Comparison of ENCODE assay signal across 19 cellular contexts in genomic region chr22:49637255-49637760, GRCh38.
DNase-seq lines count a peak whose midpoint lies in the region; ATAC-seq and TF ChIP-seq lines count a peak whose summit lies in the region.
"Had no signal": no experiment of that assay in that cellular context is flagged by ENCODE, and none has a peak within 500 bp of the region (broad histone marks: within the 10 kb centered on the region; RNA-seq: fewer than 3 reads in every experiment).

No MANE protein-coding gene starts in this region.

- no peak overlapping the region for H3K27ac ChIP-seq in naive thymus-derived CD4-positive, alpha-beta T cell (ENCODE audit: low read depth, low read length)
- H3K27ac ChIP-seq: 22Rv1, BLaER1, C4-2B had no signal

- H3K4me1 Mint-ChIP-seq in activated CD4-positive, alpha-beta T cell treated with anti-CD3 and anti-CD28 coated beads, Interleukin-2, amount 10 ng/mL, durations not matched to agents 7 days and 5 days, result no peaks in the 10 kb centered on the region
- H3K4me1 Mint-ChIP-seq in natural killer cell treated with Interleukin-12 subunit alpha and Interleukin-12 subunit beta and Interleukin-15 and Interleukin-18, amount 100 ng/mL, for 72 hours (ENCODE audit: low read depth in 2 of 2), result peaks cover 0 to 10% of the 10 kb centered on the region in 2 donors
- peaks cover 0 to 22% of the 10 kb centered on the region in 2 donors for H3K4me1 Mint-ChIP-seq in natural killer cell
- H3K4me1 Mint-ChIP-seq in naive thymus-derived CD4-positive, alpha-beta T cell, result peaks cover 0 to 12% (median 7%) of the 10 kb centered on the region in 7 donors

- CTCF ChIA-PET in activated CD4-positive, alpha-beta T cell treated with anti-CD3 and anti-CD28 coated beads, Interleukin-2, amount 10 ng/mL, durations not matched to agents 7 days and 5 days (lab: Charles Lee), result no interaction called here
- CTCF ChIA-PET in naive thymus-derived CD4-positive, alpha-beta T cell (lab: Charles Lee), result no interaction called here

- H3K4me1 ChIP-seq in naive thymus-derived CD4-positive, alpha-beta T cell (ENCODE audit: control insufficient read depth in 2 of 2, insufficient read depth in 2 of 2, low read length in 2 of 2), result no peaks in the 10 kb centered on the region
- H3K4me1 ChIP-seq: Caco-2 had no signal

- H3K4me3 ChIP-seq in naive thymus-derived CD4-positive, alpha-beta T cell (ENCODE audit: low read length), result no peak overlapping the region
- H3K4me3 ChIP-seq: BLaER1 had no signal

- H3K27me3 ChIP-seq in naive thymus-derived CD4-positive, alpha-beta T cell (ENCODE audit: control insufficient read depth in 2 of 2, insufficient read depth in 2 of 2, low read length in 2 of 2), result no peaks in the 10 kb centered on the region
- H3K27me3 ChIP-seq: BLaER1 had no signal

- peak overlapping the region; percentile 6 for H3K27ac Mint-ChIP-seq in activated CD4-positive, alpha-beta T cell treated with anti-CD3 and anti-CD28 coated beads, Interleukin-2, amount 10 ng/mL, durations not matched to agents 7 days and 5 days
- H3K27ac Mint-ChIP-seq in natural killer cell treated with Interleukin-12 subunit alpha and Interleukin-12 subunit beta and Interleukin-15 and Interleukin-18, amount 100 ng/mL, for 72 hours, result no peak overlapping the region
- H3K27ac Mint-ChIP-seq in natural killer cell, result no peak overlapping the region
- H3K27ac Mint-ChIP-seq in naive thymus-derived CD4-positive, alpha-beta T cell, result no peak overlapping the region
- H3K27ac Mint-ChIP-seq: B cell; CD4-positive, CD25-positive, alpha-beta regulatory T cell; CD8-positive, alpha-beta T cell; H9 had no signal

- H3K36me3 Mint-ChIP-seq in activated CD4-positive, alpha-beta T cell treated with anti-CD3 and anti-CD28 coated beads, Interleukin-2, amount 10 ng/mL, durations not matched to agents 7 days and 5 days (ENCODE audit: low read depth), result no peaks in the 10 kb centered on the region
- H3K36me3 Mint-ChIP-seq in natural killer cell treated with Interleukin-12 subunit alpha and Interleukin-12 subunit beta and Interleukin-15 and Interleukin-18, amount 100 ng/mL, for 72 hours, result no peaks in the 10 kb centered on the region
- H3K36me3 Mint-ChIP-seq in natural killer cell, result no peaks in the 10 kb centered on the region
- no peaks in the 10 kb centered on the region for H3K36me3 Mint-ChIP-seq in naive thymus-derived CD4-positive, alpha-beta T cell

- ATAC-seq in natural killer cell treated with Interleukin-12 subunit alpha and Interleukin-12 subunit beta and Interleukin-15 and Interleukin-18, amount 100 ng/mL, for 72 hours, result no peak
- ATAC-seq in natural killer cell, result no peak
- peak; percentile 12 for ATAC-seq in naive thymus-derived CD4-positive, alpha-beta T cell
- ATAC-seq in HG03045 (IDR thresholded peaks at IDR 0.05; ENCODE audit: unreplicated experiment), result no peak
- ATAC-seq: CD8-positive, alpha-beta T cell; HCT116 had no signal

- TF ChIP-seq CTCF in natural killer cell (IDR thresholded peaks at IDR 0.05), result no peak

- no peaks in the 10 kb centered on the region for H3K9me3 Mint-ChIP-seq in activated CD4-positive, alpha-beta T cell treated with anti-CD3 and anti-CD28 coated beads, Interleukin-2, amount 10 ng/mL, durations not matched to agents 7 days and 5 days
- H3K9me3 Mint-ChIP-seq in natural killer cell treated with Interleukin-12 subunit alpha and Interleukin-12 subunit beta and Interleukin-15 and Interleukin-18, amount 100 ng/mL, for 72 hours, result no peaks in the 10 kb centered on the region
- H3K9me3 Mint-ChIP-seq in natural killer cell, result no peaks in the 10 kb centered on the region
- no peaks in the 10 kb centered on the region for H3K9me3 Mint-ChIP-seq in naive thymus-derived CD4-positive, alpha-beta T cell
- H3K9me3 Mint-ChIP-seq: CD4-positive, CD25-positive, alpha-beta regulatory T cell; CD8-positive, alpha-beta T cell; H9 had no signal

- peaks cover 0 to 17% (median 0%) of the 10 kb centered on the region in 3 experiments for H3K36me3 ChIP-seq in naive thymus-derived CD4-positive, alpha-beta T cell (ENCODE audit: control insufficient read depth in 2 of 3, insufficient read depth in 3 of 3, low read length in 3 of 3)

- no peak for DNase-seq in activated CD4-positive, alpha-beta T cell treated with anti-CD3 and anti-CD28 coated beads, Interleukin-2, amount 10 ng/mL, durations not matched to agents 7 days and 5 days
- DNase-seq in activated CD4-positive, alpha-beta T cell treated with anti-CD3 and anti-CD28 coated beads for 4 hours, result no peak
- DNase-seq in natural killer cell treated with Interleukin-12 subunit alpha and Interleukin-12 subunit beta and Interleukin-15 and Interleukin-18, amount 100 ng/mL, for 72 hours (ENCODE audit: low spot score), result peak; percentile 56
- DNase-seq in natural killer cell (no peak), NCI-H345 (lab: John Stamatoyannopoulos, UW) (no peak)
- no peak for DNase-seq in naive thymus-derived CD4-positive, alpha-beta T cell
- DNase-seq: Caco-2; CD4-positive, CD25-positive, alpha-beta regulatory T cell; CD8-positive, alpha-beta T cell; DMS153; DND-41; GOT3; H9 had no signal

- POLR2A ChIA-PET in activated CD4-positive, alpha-beta T cell treated with anti-CD3 and anti-CD28 coated beads, Interleukin-2, amount 10 ng/mL, durations not matched to agents 7 days and 5 days (lab: Charles Lee), result no interaction called here
- POLR2A ChIA-PET in naive thymus-derived CD4-positive, alpha-beta T cell (lab: Charles Lee), result no interaction called here

- no peaks in the 10 kb centered on the region for H3K27me3 Mint-ChIP-seq in activated CD4-positive, alpha-beta T cell treated with anti-CD3 and anti-CD28 coated beads, Interleukin-2, amount 10 ng/mL, durations not matched to agents 7 days and 5 days
- H3K27me3 Mint-ChIP-seq in natural killer cell treated with Interleukin-12 subunit alpha and Interleukin-12 subunit beta and Interleukin-15 and Interleukin-18, amount 100 ng/mL, for 72 hours, result no peaks in the 10 kb centered on the region
- H3K27me3 Mint-ChIP-seq in natural killer cell (ENCODE audit: low read depth in 2 of 2), result no peaks in the 10 kb centered on the region
- no peaks in the 10 kb centered on the region for H3K27me3 Mint-ChIP-seq in naive thymus-derived CD4-positive, alpha-beta T cell
- H3K27me3 Mint-ChIP-seq: B cell; CD4-positive, CD25-positive, alpha-beta regulatory T cell had no signal

- H3K9me3 ChIP-seq in naive thymus-derived CD4-positive, alpha-beta T cell (ENCODE audit: control insufficient read depth in 2 of 3, low read length in 3 of 3), result no peaks in the 10 kb centered on the region
- H3K9me3 ChIP-seq: BLaER1, Caco-2 had no signal

- intact Hi-C loops in natural killer cell (cut with micrococcal nuclease), result no loop called here
- intact Hi-C loops in naive thymus-derived CD4-positive, alpha-beta T cell (cut with micrococcal nuclease), result no loop called here

- H3K4me3 Mint-ChIP-seq in activated CD4-positive, alpha-beta T cell treated with anti-CD3 and anti-CD28 coated beads, Interleukin-2, amount 10 ng/mL, durations not matched to agents 7 days and 5 days, result no peak overlapping the region
- H3K4me3 Mint-ChIP-seq in natural killer cell treated with Interleukin-12 subunit alpha and Interleukin-12 subunit beta and Interleukin-15 and Interleukin-18, amount 100 ng/mL, for 72 hours, result no peak overlapping the region
- no peak overlapping the region for H3K4me3 Mint-ChIP-seq in natural killer cell
- no peak overlapping the region for H3K4me3 Mint-ChIP-seq in naive thymus-derived CD4-positive, alpha-beta T cell
- H3K4me3 Mint-ChIP-seq: B cell; CD4-positive, CD25-positive, alpha-beta regulatory T cell; CD8-positive, alpha-beta T cell; H9 had no signal
